ENCODE assay signal across 20 cellular contexts in the genomic region with DNA sequence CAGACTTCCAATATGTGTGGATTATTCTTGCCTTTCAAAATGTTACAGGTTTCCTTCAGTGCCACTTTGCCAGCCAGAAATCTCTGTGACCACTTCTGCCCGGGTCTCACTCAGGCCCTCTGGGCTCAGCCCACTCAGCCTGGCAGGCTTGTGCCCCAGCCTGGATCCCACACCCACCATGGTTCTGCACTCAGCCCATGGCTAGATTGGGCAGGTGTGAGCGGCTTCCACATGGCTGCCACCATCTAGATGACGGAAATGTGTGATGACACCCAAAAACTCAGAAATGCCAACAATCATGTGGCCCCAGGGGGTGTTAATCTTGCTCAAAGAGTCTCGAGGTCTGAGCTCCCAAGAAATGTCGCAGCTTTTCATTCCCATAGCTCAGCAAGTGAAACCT.
DNase-seq lines count a peak whose midpoint lies in the region; ATAC-seq, FAIRE-seq and TF ChIP-seq lines count a peak whose summit lies in the region.
"Had no signal": no experiment of that assay in that cellular context is flagged by ENCODE, and none has a peak within 500 bp of the region (broad histone marks: within the 10 kb centered on the region; RNA-seq: fewer than 3 reads in every experiment).

No MANE protein-coding gene starts in this region.

- H3K4me3 ChIP-seq in H1 (ENCODE audit: extremely low read depth in 1 of 4, insufficient read depth in 2 of 4, low read depth in 3 of 4, low read length in 4 of 4) (no peak overlapping the region), spleen (no peak overlapping the region), suprapubic skin (no peak overlapping the region)
- H3K4me3 ChIP-seq: A549; BLaER1 treated with 17β-estradiol and CSF1 and Interleukin-3, amounts not matched to agents 10 nM and 100 nM had no signal

- POLR2A ChIA-PET in H1 (lab: Charles Lee; ENCODE audit: partially characterized antibody), result no interaction called here

- intact Hi-C loops in spleen (cut with DNase I; ENCODE audit: low total_unique reads), result no loop called here
- intact Hi-C loops in left cardiac atrium (cut with DNase I), result no loop called here

- no peak overlapping the region for H4K8ac ChIP-seq in H1 (ENCODE audit: extremely low read depth, insufficient read depth, low read length)

- H2AFZ ChIP-seq in H1 (ENCODE audit: low read length), result 0 out of 2 replicates have a peak overlapping the region, but pooled peaks have one; percentile 8

- no peak overlapping the region for H2BK5ac ChIP-seq in H1 (ENCODE audit: low read depth, low read length)

- H3K27ac ChIP-seq in H1 (ENCODE audit: low read depth, low read length), result no peak overlapping the region
- no peak overlapping the region for H3K27ac ChIP-seq in spleen
- no peak overlapping the region for H3K27ac ChIP-seq in suprapubic skin
- H3K27ac ChIP-seq: 22Rv1; A549; BLaER1 treated with 17β-estradiol and CSF1 and Interleukin-3, amounts not matched to agents 10 nM and 100 nM; C4-2B had no signal

- H3K4me2 ChIP-seq in H1 (ENCODE audit: insufficient read depth in 1 of 2, low read depth in 2 of 2, low read length in 2 of 2), result no peak overlapping the region
- H3K4me2 ChIP-seq: A549; BLaER1 treated with 17β-estradiol and CSF1 and Interleukin-3, amounts not matched to agents 10 nM and 100 nM had no signal

- TF ChIP-seq POLR2A in H1 (IDR thresholded peaks at IDR 0.05; ENCODE audit: control extremely low read depth in 1 of 2, low read depth in 2 of 2, low read length in 2 of 2), result no peak
- TF ChIP-seq POLR2A in spleen (IDR thresholded peaks at IDR 0.05), result no peak
- TF ChIP-seq POLR2A in suprapubic skin (IDR thresholded peaks at IDR 0.05), result no peak

- H3K36me3 ChIP-seq in H1 (ENCODE audit: control insufficient read depth in 2 of 4, insufficient read depth in 4 of 4, low read length in 3 of 4) (no peaks in the 10 kb centered on the region), spleen (no peaks in the 10 kb centered on the region), suprapubic skin (no peaks in the 10 kb centered on the region)
- H3K36me3 ChIP-seq: BLaER1 treated with 17β-estradiol and CSF1 and Interleukin-3, amounts not matched to agents 10 nM and 100 nM had no signal

- no peaks in the 10 kb centered on the region; the same call in 1 of the 2 replicates for H3K23me2 ChIP-seq in H1 (ENCODE audit: low read depth, low read length)

- no peak overlapping the region for H3K14ac ChIP-seq in H1 (ENCODE audit: insufficient read length)

- no peak overlapping the region for H3K18ac ChIP-seq in H1 (ENCODE audit: extremely low read depth, low read length)

- no peaks in the 10 kb centered on the region for H3K79me1 ChIP-seq in H1 (ENCODE audit: low read depth, low read length)

- DNase-seq in H1 (ENCODE audit: low read depth in 1 of 2, low spot score in 2 of 2) (no peak), spleen (peak; percentile 63), foreskin melanocyte (no peak), left cardiac atrium (no peak), suprapubic skin (ENCODE audit: low spot score in 2 of 2) (no peak)
- DNase-seq: AML-193; Caco-2; Calu3; CD4-positive, alpha-beta T cell; CD8-positive, alpha-beta T cell; DMS79 treated with DMSO at 0.1 percent for 48 hours; GF-D8 had no signal

- no peak for TF ChIP-seq RAD21 in H1 (IDR thresholded peaks at IDR 0.05 in 1 of 2, conservative IDR thresholded peaks at IDR 0.05 in 1 of 2; ENCODE audit: low read depth in 2 of 2, low read length in 2 of 2)

- H3K27me3 ChIP-seq in H1 (replicated peaks in 1 of 4; ENCODE audit: control insufficient read depth in 3 of 4, extremely low read depth in 1 of 4, insufficient read depth in 3 of 4, low read length in 3 of 4), result peaks cover 0 to 2% (median 0%) of the 10 kb centered on the region in 4 experiments; a peak in 1 of 7 replicates
- H3K27me3 ChIP-seq in spleen (replicated peaks in 1 of 7), result no peaks in the 10 kb centered on the region
- no peaks in the 10 kb centered on the region for H3K27me3 ChIP-seq in suprapubic skin
- H3K27me3 ChIP-seq: BLaER1 treated with 17β-estradiol and CSF1 and Interleukin-3, amounts not matched to agents 10 nM and 100 nM had no signal

- H3K9me3 ChIP-seq in H1 (ENCODE audit: insufficient read depth in 2 of 2, low read depth in 1 of 2, low read length in 1 of 2), result no peaks in the 10 kb centered on the region
- peaks cover 0 to 12% (median 0%) of the 10 kb centered on the region in 8 donors for H3K9me3 ChIP-seq in spleen
- H3K9me3 ChIP-seq in suprapubic skin, result no peaks in the 10 kb centered on the region
- H3K9me3 ChIP-seq: A549 had no signal

- no peak overlapping the region for H2BK15ac ChIP-seq in H1 (ENCODE audit: low read length)

- CTCF ChIA-PET in H1 (lab: Charles Lee; ENCODE audit: partially characterized antibody), result no interaction called here

- no peak overlapping the region for H3K9ac ChIP-seq in H1 (replicated peaks in 1 of 4; ENCODE audit: extremely low read depth in 1 of 4, low read depth in 3 of 4, low read length in 3 of 4)
- H3K9ac ChIP-seq: BLaER1 treated with 17β-estradiol and CSF1 and Interleukin-3, amounts not matched to agents 10 nM and 100 nM had no signal

- no peaks in the 10 kb centered on the region for H3K4me1 ChIP-seq in H1 (replicated peaks in 1 of 4; ENCODE audit: control insufficient read depth in 3 of 4, insufficient read depth in 4 of 4, low read length in 3 of 4)
- H3K4me1 ChIP-seq in spleen, result no peaks in the 10 kb centered on the region
- H3K4me1 ChIP-seq in suprapubic skin, result no peaks in the 10 kb centered on the region
- H3K4me1 ChIP-seq: A549; BLaER1 treated with 17β-estradiol and CSF1 and Interleukin-3, amounts not matched to agents 10 nM and 100 nM; Caco-2 had no signal

- no peak overlapping the region for H2AK5ac ChIP-seq in H1 (ENCODE audit: low read depth, low read length)

- H4K20me1 ChIP-seq in H1 (replicated peaks in 1 of 2; ENCODE audit: control insufficient read depth in 1 of 2, insufficient read depth in 2 of 2, low read length in 2 of 2), result no peaks in the 10 kb centered on the region
- H4K20me1 ChIP-seq: BLaER1 treated with 17β-estradiol and CSF1 and Interleukin-3, amounts not matched to agents 10 nM and 100 nM had no signal

- WGBS in H1 (ENCODE audit: extremely low coverage in 1 of 2, insufficient coverage in 1 of 2, insufficient read length in 1 of 2, insufficient replicate concordance in 2 of 2, low coverage in 1 of 2, low lambda C conversion rate in 2 of 2, missing lambda C conversion rate in 1 of 2), 2 experiments, result 96% methylated on average over 5 of the region's 5 CpGs; no CpG with 5 or more reads in 1 of the 2 experiments
- 70 to 93% (median 79%) methylated on average over 5 of the region's 5 CpGs for WGBS in spleen, 5 donors
- 77% methylated on average over 5 of the region's 5 CpGs for WGBS in suprapubic skin

- no peak overlapping the region for H3K4ac ChIP-seq in H1 (replicated peaks; ENCODE audit: insufficient read length, low read depth, low read length)

- no peak overlapping the region for H4K91ac ChIP-seq in H1 (replicated peaks; ENCODE audit: insufficient read length, low read length)

- no peak for FAIRE-seq in H1 (lab: Jason Lieb, UNC)
- FAIRE-seq: A549, D721Med, G401.6, GM12891 had no signal

- TF ChIP-seq CTCF in H1 (IDR thresholded peaks at IDR 0.05; ENCODE audit: control extremely low read depth in 1 of 3, insufficient read depth in 1 of 3, low read depth in 1 of 3, low read length in 3 of 3) (no peak), spleen (IDR thresholded peaks at IDR 0.05 in 8 of 11, conservative IDR thresholded peaks at IDR 0.05 in 3 of 11) (no peak), suprapubic skin (IDR thresholded peaks at IDR 0.05) (no peak)

- ATAC-seq in GM18867 (IDR thresholded peaks at IDR 0.05; ENCODE audit: unreplicated experiment) (peak; percentile 13), left cardiac atrium (no peak)
- ATAC-seq: A549; CD8-positive, alpha-beta T cell had no signal

- TF ChIP-seq EP300 in H1 (IDR thresholded peaks at IDR 0.05; ENCODE audit: borderline replicate concordance in 1 of 2, low read depth in 2 of 2, low read length in 2 of 2) (no peak), suprapubic skin (IDR thresholded peaks at IDR 0.05) (no peak)

- H2BK20ac ChIP-seq in H1 (ENCODE audit: low read length), result no peak overlapping the region

- no peak overlapping the region for H3K56ac ChIP-seq in H1 (replicated peaks; ENCODE audit: insufficient read length, low read depth, low read length)

- no peak overlapping the region for H3K23ac ChIP-seq in H1 (ENCODE audit: insufficient read length)

- no peak overlapping the region for H2BK12ac ChIP-seq in H1 (ENCODE audit: low read depth, low read length)

- no peaks in the 10 kb centered on the region for H3K79me2 ChIP-seq in H1 (ENCODE audit: control insufficient read depth in 1 of 2, insufficient read depth in 2 of 2, low read length in 2 of 2)

- H4K5ac ChIP-seq in H1 (ENCODE audit: insufficient read length, low read depth, low read length), result no peak overlapping the region

- H2BK120ac ChIP-seq in H1 (replicated peaks; ENCODE audit: low read depth, low read length), result no peak overlapping the region

TF ChIP-seq in H1, 55 proteins besides CTCF, POLR2A, EP300 and RAD21:
- no peak for TF ChIP-seq KDM1A (IDR thresholded peaks at IDR 0.05; ENCODE audit: borderline replicate concordance, low read length)
- TF ChIP-seq CBX5 (IDR thresholded peaks at IDR 0.05; ENCODE audit: low read depth, low read length), result no peak
- TF ChIP-seq TCF12 (IDR thresholded peaks at IDR 0.05; ENCODE audit: low read depth, low read length), result no peak
